Comparison of ENCODE assay signal across 10 cellular contexts in genomic region chr4:151644625-151645024, GRCh38.
DNase-seq lines count a peak whose midpoint lies in the region; ATAC-seq, FAIRE-seq and TF ChIP-seq lines count a peak whose summit lies in the region.
"Had no signal": no experiment of that assay in that cellular context is flagged by ENCODE, and none has a peak within 500 bp of the region (broad histone marks: within the 10 kb centered on the region; RNA-seq: fewer than 3 reads in every experiment).

No MANE protein-coding gene starts in this region.

- H3K27me3 ChIP-seq in HepG2 (ENCODE audit: control insufficient read depth in 1 of 2, insufficient read depth in 2 of 2, low read length in 2 of 2) (no peaks in the 10 kb centered on the region; a peak in 1 of 5 replicates), right lobe of liver (no peaks in the 10 kb centered on the region)
- no peaks in the 10 kb centered on the region for H3K27me3 ChIP-seq in CD4-positive, alpha-beta memory T cell (ENCODE audit: insufficient read depth, low read length)

- no peak overlapping the region for H3K4me3 ChIP-seq in HepG2 (replicated peaks in 1 of 3; ENCODE audit: insufficient read depth in 1 of 3, low read depth in 2 of 3, low read length in 3 of 3)
- no peak overlapping the region for H3K4me3 ChIP-seq in right lobe of liver
- no peak overlapping the region for H3K4me3 ChIP-seq in CD4-positive, alpha-beta memory T cell (ENCODE audit: low read length in 2 of 2)

- H3K4me1 Mint-ChIP-seq in CD4-positive, alpha-beta memory T cell = no peaks in the 10 kb centered on the region
- H3K4me1 Mint-ChIP-seq: naive B cell had no signal

- no peak overlapping the region for H3K27ac ChIP-seq in HepG2 (ENCODE audit: extremely low read length, insufficient read depth, low read length)
- no peak overlapping the region for H3K27ac ChIP-seq in right lobe of liver
- no peak overlapping the region for H3K27ac ChIP-seq in CD4-positive, alpha-beta memory T cell (ENCODE audit: low read depth, low read length)

- FAIRE-seq in HepG2 (lab: Jason Lieb, UNC) = no peak
- FAIRE-seq in urothelium cell line (lab: Jason Lieb, UNC) = no peak
- no peak for FAIRE-seq in GM19239 (lab: Jason Lieb, UNC)

- POLR2A ChIA-PET in HepG2 (lab: Yijun Ruan, JAX) = no interaction called here
- POLR2A ChIA-PET in CD4-positive, alpha-beta memory T cell (lab: Charles Lee; ENCODE audit: partially characterized antibody) = no interaction called here

- H3K79me2 ChIP-seq in HepG2 (ENCODE audit: insufficient read depth, low read length) = no peaks in the 10 kb centered on the region

- TF ChIP-seq EP300 in HepG2 (IDR thresholded peaks at IDR 0.05; ENCODE audit: low read depth in 2 of 2, low read length in 2 of 2) (no peak), HepG2 (CRISPR knock-in tag; IDR thresholded peaks at IDR 0.05; ENCODE audit: borderline replicate concordance) (no peak)

- BruUV-seq in HepG2 (replicated peaks; lab: Mats Ljungman, UMichigan) = no TSS peak

- H3K36me3 ChIP-seq in HepG2 (replicated peaks in 1 of 2; ENCODE audit: control insufficient read depth in 1 of 2, insufficient read depth in 2 of 2, low read length in 2 of 2) = no peaks in the 10 kb centered on the region
- H3K36me3 ChIP-seq in right lobe of liver = no peaks in the 10 kb centered on the region
- no peaks in the 10 kb centered on the region for H3K36me3 ChIP-seq in CD4-positive, alpha-beta memory T cell (ENCODE audit: insufficient read depth, low read length)

- CTCF ChIA-PET in HepG2 (lab: Yijun Ruan, JAX; ENCODE audit: low intra/inter-chr PET ratio, low total read pairs) = no interaction called here
- CTCF ChIA-PET in CD4-positive, alpha-beta memory T cell (lab: Charles Lee; ENCODE audit: partially characterized antibody) = no interaction called here

- H2AFZ ChIP-seq in HepG2 (ENCODE audit: low read length) = no peak overlapping the region

- in situ Hi-C loops in HepG2 (cut with HindIII; ENCODE audit: extremely low pct_ligation_motif_present, low pct_unique_long_range_greater_than_20kb) = no loop called here

- intact Hi-C loops in HepG2 (cut with micrococcal nuclease; ENCODE audit: unreplicated experiment) (no loop called here), right lobe of liver (cut with DNase I) (no loop called here)
- intact Hi-C loops in CD4-positive, alpha-beta memory T cell (cut with micrococcal nuclease) = no loop called here

- no peak for TF ChIP-seq POLR2A in HepG2 (IDR thresholded peaks at IDR 0.05; ENCODE audit: insufficient read depth in 1 of 2, low read depth in 2 of 2, low read length in 2 of 2)
- no peak for TF ChIP-seq POLR2A in right lobe of liver (IDR thresholded peaks at IDR 0.05)
- no peak for TF ChIP-seq POLR2A in erythroblast (IDR thresholded peaks at IDR 0.05; ENCODE audit: low read length)

- no peak overlapping the region for H3K4me2 ChIP-seq in HepG2 (ENCODE audit: low read depth, low read length)

- no peak overlapping the region for H3K27ac Mint-ChIP-seq in CD4-positive, alpha-beta memory T cell
- H3K27ac Mint-ChIP-seq: naive B cell had no signal

- H3K36me3 Mint-ChIP-seq in CD4-positive, alpha-beta memory T cell = peaks cover 0 to 2% of the 10 kb centered on the region in 2 donors
- H3K36me3 Mint-ChIP-seq: naive B cell had no signal

- H4K20me1 ChIP-seq in HepG2 (ENCODE audit: insufficient read depth, low read length) = no peaks in the 10 kb centered on the region

- ATAC-seq in HepG2 (peak; percentile 95), right lobe of liver (no peak), GM19023 (IDR thresholded peaks at IDR 0.05; ENCODE audit: unreplicated experiment) (no peak)

- H3K4me3 Mint-ChIP-seq in CD4-positive, alpha-beta memory T cell = no peak overlapping the region
- H3K4me3 Mint-ChIP-seq: naive B cell had no signal

- no peaks in the 10 kb centered on the region for H3K9me3 ChIP-seq in HepG2 (ENCODE audit: low read length)
- H3K9me3 ChIP-seq in right lobe of liver = no peaks in the 10 kb centered on the region
- no peaks in the 10 kb centered on the region for H3K9me3 ChIP-seq in CD4-positive, alpha-beta memory T cell (ENCODE audit: control insufficient read depth in 1 of 2, low read length in 2 of 2)

- H3K27me3 Mint-ChIP-seq in CD4-positive, alpha-beta memory T cell = peaks cover 0 to 3% of the 10 kb centered on the region in 2 donors

- no peak overlapping the region for H3K9ac ChIP-seq in HepG2 (ENCODE audit: insufficient read depth, low read depth, low read length)

- H3K4me1 ChIP-seq in HepG2 (ENCODE audit: insufficient read depth, low read length) (no peaks in the 10 kb centered on the region), right lobe of liver (no peaks in the 10 kb centered on the region)
- no peaks in the 10 kb centered on the region for H3K4me1 ChIP-seq in CD4-positive, alpha-beta memory T cell (ENCODE audit: insufficient read depth, low read length)

- DNase-seq in HepG2 (ENCODE audit: low spot score) = peak; percentile 44
- DNase-seq in right lobe of liver = no peak
- peak; percentile 7 for DNase-seq in NCI-H460 (ENCODE audit: extremely low read depth, low read depth)
- DNase-seq in erythroblast (lab: John Stamatoyannopoulos, UW) = peak; percentile 20 to 53
- peak; percentile 42 for DNase-seq in urothelium cell line (ENCODE audit: low spot score)
- no peak for DNase-seq in CD4-positive, alpha-beta memory T cell
- DNase-seq in GM19239 (ENCODE audit: insufficient read length, low spot score) = no peak
- DNase-seq: naive B cell, NCI-H1105 treated with DMSO at 0.1 percent for 48 hours had no signal

- no peak for TF ChIP-seq RAD21 in HepG2 (CRISPR knock-in tag; IDR thresholded peaks at IDR 0.05)

- TF ChIP-seq CTCF in HepG2 (CRISPR knock-in tag; IDR thresholded peaks at IDR 0.05) = peak; percentile 71
- TF ChIP-seq CTCF in right lobe of liver (IDR thresholded peaks at IDR 0.05) = peak in 1 of 4 donors; percentile 7

- no peaks in the 10 kb centered on the region for H3K9me3 Mint-ChIP-seq in CD4-positive, alpha-beta memory T cell

- 38% methylated on average over 3 of the region's 3 CpGs for WGBS in HepG2 (ENCODE audit: low lambda C conversion rate)
- 44% methylated on average over 3 of the region's 3 CpGs for WGBS in right lobe of liver (ENCODE audit: insufficient coverage, low coverage, low lambda C conversion rate, missing lambda C conversion rate)

TF ChIP-seq in HepG2, 621 proteins besides CTCF, POLR2A, EP300 and RAD21:
- TF ChIP-seq SMC3 (IDR thresholded peaks at IDR 0.05; ENCODE audit: low read length) (peak; percentile 61), SRY (CRISPR knock-in tag; IDR thresholded peaks at IDR 0.05) (no peak), STAG1 (CRISPR knock-in tag; IDR thresholded peaks at IDR 0.05) (peak; percentile 73), ZNF891 (CRISPR knock-in tag; IDR thresholded peaks at IDR 0.05) (0 out of 2 replicates have a peak, but pooled peaks have one; percentile 33)
TF ChIP-seq in HepG2: peak in this region for 3.

Comparison
In these comparisons a context has a peak if more than half of its experiments do, and no peak if none do; other contexts are left out.
1. DNase-seq: peak in HepG2 (single experiment), NCI-H460 (single experiment), erythroblast (2 of 2) and urothelium cell line (single experiment); none in right lobe of liver (0 of 3), CD4-positive, alpha-beta memory T cell (0 of 5) and GM19239 (single experiment).